8 cellular contexts compared by ENCODE assay signal in genomic region chr3:153165211-153165815, GRCh38. TPM values are rescaled to one million over a fixed set of nuclear protein-coding genes. Genes with fewer than 3 reads are reported as not detected.
DNase-seq lines count a peak whose midpoint lies in the region; ATAC-seq and TF ChIP-seq lines count a peak whose summit lies in the region.

No MANE protein-coding gene starts in this region.

- H3K27ac ChIP-seq in neural cell (ENCODE audit: low read length): no peak overlapping the region

- no peak for TF ChIP-seq EP300 in neural cell (conservative IDR thresholded peaks at IDR 0.05; ENCODE audit: poor library complexity, severe bottlenecking)

- H3K4me3 ChIP-seq in choroid plexus epithelial cell (ENCODE audit: low read depth, low read length) (peak overlapping the region; percentile 95), neural cell (ENCODE audit: low read length) (peak overlapping the region; percentile 91)

- TF ChIP-seq CTCF in choroid plexus epithelial cell (conservative IDR thresholded peaks at IDR 0.05; ENCODE audit: low read depth, low read length): peak; percentile 46
- TF ChIP-seq CTCF in neural cell (IDR thresholded peaks at IDR 0.05; ENCODE audit: poor library complexity, severe bottlenecking): peak; percentile 63

- H3K27me3 ChIP-seq in neural cell (ENCODE audit: insufficient read depth, low read depth, low read length): no peaks in the 10 kb centered on the region

- no peaks in the 10 kb centered on the region for H3F3A ChIP-seq in neural cell (ENCODE audit: insufficient read depth, low read length, poor library complexity, severe bottlenecking)

- ATAC-seq in HG02938 (IDR thresholded peaks at IDR 0.05; ENCODE audit: unreplicated experiment) (no peak), HG03354 (IDR thresholded peaks at IDR 0.05; ENCODE audit: poor library complexity, severe bottlenecking, unreplicated experiment) (no peak), GM18505 (IDR thresholded peaks at IDR 0.05; ENCODE audit: unreplicated experiment) (no peak)

- no peak for TF ChIP-seq POLR2A in GM18505 (IDR thresholded peaks at IDR 0.05; ENCODE audit: borderline replicate concordance, extremely low read depth, insufficient read depth, insufficient read length)

- H2AFZ ChIP-seq in neural cell (ENCODE audit: low read depth, low read length): no peak overlapping the region

- H3K9me2 ChIP-seq in neural cell (ENCODE audit: insufficient read depth, low read length): no peaks in the 10 kb centered on the region

- H3K4me2 ChIP-seq in neural cell (ENCODE audit: low read length): peak overlapping the region; percentile 98

- H3K36me3 ChIP-seq in neural cell (ENCODE audit: insufficient read depth, low read length): no peaks in the 10 kb centered on the region

- no peaks in the 10 kb centered on the region for H4K20me1 ChIP-seq in neural cell (ENCODE audit: insufficient read depth)

- TF ChIP-seq RAD21 in neural cell (conservative IDR thresholded peaks at IDR 0.05): peak; percentile 65

- no peak overlapping the region for H3K9ac ChIP-seq in neural cell (ENCODE audit: low read length)

- no peaks in the 10 kb centered on the region for H3K9me3 ChIP-seq in neural cell (ENCODE audit: low read length)

- DNase-seq in EL (peak; percentile 17), MV-4-11 (lab: John Stamatoyannopoulos, UW) (peak; percentile 5), choroid plexus epithelial cell (ENCODE audit: low read depth) (peak; percentile 64), SK-N-DZ (ENCODE audit: low spot score) (no peak)

- H3K79me2 ChIP-seq in neural cell (replicated peaks; ENCODE audit: insufficient read depth, low read length): peaks cover 29% of the 10 kb centered on the region

TF ChIP-seq in neural cell, 6 proteins besides CTCF, POLR2A, EP300 and RAD21:
- peak; percentile 57 for TF ChIP-seq SMC3 (conservative IDR thresholded peaks at IDR 0.05; ENCODE audit: poor library complexity)
- TF ChIP-seq TAF1 (IDR thresholded peaks at IDR 0.05; ENCODE audit: low read depth): no peak
- no peak for TF ChIP-seq POLR2AphosphoS5 (IDR thresholded peaks at IDR 0.05)
- no peak for TF ChIP-seq EZH2 (IDR thresholded peaks at IDR 0.05; ENCODE audit: borderline replicate concordance, insufficient read depth, low read length, poor library complexity, severe bottlenecking)
TF ChIP-seq in neural cell: peak in this region for 1.

RNA-seq across cellular contexts. Expression of gene RAP2B, which starts 3.3 kb away (rescaled TPM):
- 3.9 and 4.0 TPM in 2 replicates for polyA plus RNA-seq in neural cell
- 11.9 and 12.3 TPM in 2 replicates for polyA minus RNA-seq in neural cell
- polyA plus RNA-seq in SK-N-DZ (2014; cell fraction: cytosol; rRNA removed): 0.75 and 0.91 TPM in 2 replicates
- 0.22 and 0.42 TPM in 2 replicates for polyA plus RNA-seq in SK-N-DZ (2014; cell fraction: nucleus; rRNA removed)
